Comparison of ENCODE assay signal across 20 cellular contexts in genomic region chr10:50473756-50474155, GRCh38.
A peak's percentile ranks its signal among the peaks of the same experiment; 100 is the strongest.
DNase-seq lines count a peak whose midpoint lies in the region; ATAC-seq, FAIRE-seq and TF ChIP-seq lines count a peak whose summit lies in the region.
"Had no signal": no experiment of that assay in that cellular context is flagged by ENCODE, and none has a peak within 500 bp of the region (broad histone marks: within the 10 kb centered on the region; RNA-seq: fewer than 3 reads in every experiment).

No MANE protein-coding gene starts in this region.

- intact Hi-C loops in HepG2 (cut with micrococcal nuclease; ENCODE audit: unreplicated experiment), result no loop called here
- intact Hi-C loops in right lobe of liver (cut with DNase I), result no loop called here
- intact Hi-C loops in endothelial cell of umbilical vein (cut with micrococcal nuclease), result no loop called here
- intact Hi-C loops in PC-9 (cut with micrococcal nuclease; ENCODE audit: unreplicated experiment), result loop anchor here (5.0 kb wide), 2 partner anchors 106 to 196 kb away; no protein-coding TSS in a partner anchor

- WGBS in HepG2 (ENCODE audit: low lambda C conversion rate), result 100% methylated on average over 2 of the region's 2 CpGs
- WGBS in right lobe of liver (ENCODE audit: insufficient coverage, low coverage, low lambda C conversion rate, missing lambda C conversion rate), result 100% methylated on average over 1 of the region's 2 CpGs

- DNase-seq in HepG2 (ENCODE audit: low spot score), result no peak
- no peak for DNase-seq in right lobe of liver
- DNase-seq in M059J (ENCODE audit: low read depth), result peak; percentile 8
- DNase-seq in endothelial cell of umbilical vein (ENCODE audit: low read depth, low spot score), result no peak
- DNase-seq in epidermal melanocyte (ENCODE audit: insufficient read length, low spot score), result no peak
- DNase-seq in PC-9, result no peak
- DNase-seq: AML-193; Calu3; CD4-positive, alpha-beta memory T cell; DMS 273 treated with DMSO at 0.1 percent for 48 hours; DMS79; GDM1; GM23248; KBM-7 had no signal

- H2AFZ ChIP-seq in HepG2 (ENCODE audit: low read length) (no peak overlapping the region), endothelial cell of umbilical vein (ENCODE audit: low read depth, low read length) (no peak overlapping the region), PC-9 (no peak overlapping the region)
- H2AFZ ChIP-seq: GM23248 had no signal

- FAIRE-seq in HepG2 (lab: Jason Lieb, UNC) (peak; percentile 12), endothelial cell of umbilical vein (lab: Jason Lieb, UNC) (peak; percentile 59)
- FAIRE-seq: A549 had no signal

- POLR2A ChIA-PET in HepG2 (lab: Yijun Ruan, JAX), result no interaction called here
- POLR2A ChIA-PET in endothelial cell of umbilical vein (lab: Charles Lee), result no interaction called here
- POLR2A ChIA-PET in PC-9 (lab: Charles Lee; ENCODE audit: unreplicated experiment), result interaction anchor here (0.7 kb wide), 1 partner anchor 13 kb away, joined by 4 read pairs; no protein-coding TSS in a partner anchor

- H3K9me3 ChIP-seq in HepG2 (ENCODE audit: low read length) (peaks cover 7% of the 10 kb centered on the region; the same call in 1 of the 2 replicates), right lobe of liver (no peaks in the 10 kb centered on the region), endothelial cell of umbilical vein (replicated peaks; ENCODE audit: control insufficient read depth, insufficient read depth, low read length) (no peaks in the 10 kb centered on the region), PC-9 (ENCODE audit: insufficient read depth, low read depth) (0 out of 2 replicates have a peak, but pooled peaks cover 6% of the 10 kb centered on the region)
- H3K9me3 ChIP-seq: A549, HAP-1 had no signal

- TF ChIP-seq RAD21 in HepG2 (CRISPR knock-in tag; IDR thresholded peaks at IDR 0.05), result no peak

- H4K20me1 ChIP-seq in HepG2 (ENCODE audit: insufficient read depth, low read length) (no peaks in the 10 kb centered on the region), endothelial cell of umbilical vein (replicated peaks; ENCODE audit: control insufficient read depth, extremely low read depth, insufficient read depth, low read length) (no peaks in the 10 kb centered on the region), PC-9 (ENCODE audit: insufficient read depth) (no peaks in the 10 kb centered on the region)

- dilution Hi-C loops in endothelial cell of umbilical vein (cut with MboI; ENCODE audit: extremely low pct_ligation_motif_present, low sequenced_read_pairs), result no loop called here

- TF ChIP-seq POLR2A in HepG2 (IDR thresholded peaks at IDR 0.05; ENCODE audit: insufficient read depth in 1 of 2, low read depth in 2 of 2, low read length in 2 of 2) (no peak), right lobe of liver (IDR thresholded peaks at IDR 0.05) (no peak), endothelial cell of umbilical vein (IDR thresholded peaks at IDR 0.05; ENCODE audit: low read depth, low read length) (no peak)

- H3K4me2 ChIP-seq in HepG2 (ENCODE audit: low read depth, low read length) (no peak overlapping the region), endothelial cell of umbilical vein (ENCODE audit: insufficient read depth, low read length) (no peak overlapping the region), PC-9 (no peak overlapping the region)
- H3K4me2 ChIP-seq: A549 had no signal

- CTCF ChIA-PET in HepG2 (lab: Yijun Ruan, JAX; ENCODE audit: low intra/inter-chr PET ratio, low total read pairs), result no interaction called here
- CTCF ChIA-PET in endothelial cell of umbilical vein (lab: Charles Lee), result interaction anchor here (1.0 kb wide), 1 partner anchor 48 kb away, joined by 3 read pairs; no protein-coding TSS in a partner anchor
- CTCF ChIA-PET in PC-9 (lab: Charles Lee), result no interaction called here

- H3K9me1 ChIP-seq in endothelial cell of umbilical vein (replicated peaks; ENCODE audit: control insufficient read depth, extremely low read depth, insufficient read depth, low read length), result no peaks in the 10 kb centered on the region

- H3K4me3 ChIP-seq in HepG2 (replicated peaks in 1 of 3; ENCODE audit: insufficient read depth in 1 of 3, low read depth in 2 of 3, low read length in 3 of 3) (no peak overlapping the region), right lobe of liver (no peak overlapping the region), endothelial cell of umbilical vein (replicated peaks in 1 of 3; ENCODE audit: insufficient read depth in 1 of 3, low read depth in 1 of 3, low read length in 3 of 3) (no peak overlapping the region), PC-9 (no peak overlapping the region)
- H3K4me3 ChIP-seq: A549, GM12878, GM23248, HAP-1 had no signal

- TF ChIP-seq EP300 in HepG2 (IDR thresholded peaks at IDR 0.05; ENCODE audit: low read depth in 2 of 2, low read length in 2 of 2) (no peak), HepG2 (CRISPR knock-in tag; IDR thresholded peaks at IDR 0.05; ENCODE audit: borderline replicate concordance) (no peak)

- H3K36me3 ChIP-seq in HepG2 (replicated peaks in 1 of 2; ENCODE audit: control insufficient read depth in 1 of 2, insufficient read depth in 2 of 2, low read length in 2 of 2), result no peaks in the 10 kb centered on the region; a peak in 1 of 5 replicates
- no peaks in the 10 kb centered on the region for H3K36me3 ChIP-seq in right lobe of liver
- no peaks in the 10 kb centered on the region for H3K36me3 ChIP-seq in endothelial cell of umbilical vein (ENCODE audit: control insufficient read depth in 2 of 2, extremely low read depth in 1 of 2, insufficient read depth in 2 of 2, low read length in 2 of 2)
- H3K36me3 ChIP-seq in PC-9 (ENCODE audit: low read depth), result peaks cover 4% of the 10 kb centered on the region; the same call in 1 of the 2 replicates
- H3K36me3 ChIP-seq: HAP-1 had no signal

- H3K27ac ChIP-seq in HepG2 (ENCODE audit: extremely low read length, insufficient read depth, low read length) (no peak overlapping the region), right lobe of liver (no peak overlapping the region), endothelial cell of umbilical vein (ENCODE audit: insufficient read depth, low read depth, low read length) (no peak overlapping the region), PC-9 (no peak overlapping the region)
- H3K27ac ChIP-seq: 22Rv1, A549, C4-2B, GM23248 had no signal

- BruUV-seq in HepG2 (replicated peaks; lab: Mats Ljungman, UMichigan) (no TSS peak), endothelial cell of umbilical vein (replicated peaks; lab: Mats Ljungman, UMichigan) (no TSS peak), PC-9 (replicated peaks; lab: Mats Ljungman, UMichigan) (no TSS peak)

- in situ Hi-C loops in HepG2 (cut with HindIII; ENCODE audit: extremely low pct_ligation_motif_present, low pct_unique_long_range_greater_than_20kb), result no loop called here

- H3K4me1 ChIP-seq in HepG2 (ENCODE audit: insufficient read depth, low read length) (peaks cover 29% of the 10 kb centered on the region), right lobe of liver (peaks cover 0 to 46% (median 7%) of the 10 kb centered on the region in 4 donors), endothelial cell of umbilical vein (ENCODE audit: control insufficient read depth, extremely low read depth, insufficient read depth, low read length) (no peaks in the 10 kb centered on the region), PC-9 (replicated peaks; ENCODE audit: insufficient read depth) (peaks cover 40% of the 10 kb centered on the region)
- H3K4me1 ChIP-seq: HAP-1 had no signal

- peaks cover 28% of the 10 kb centered on the region for H3F3A ChIP-seq in PC-9 (ENCODE audit: insufficient read depth, low read depth)

- H3K79me2 ChIP-seq in HepG2 (ENCODE audit: insufficient read depth, low read length) (peaks cover 1% of the 10 kb centered on the region), endothelial cell of umbilical vein (ENCODE audit: control insufficient read depth, insufficient read depth, low read length) (no peaks in the 10 kb centered on the region), PC-9 (ENCODE audit: low read depth) (peaks cover 27% of the 10 kb centered on the region)

- ATAC-seq in HepG2 (no peak), right lobe of liver (no peak), GM21515 (IDR thresholded peaks at IDR 0.05; ENCODE audit: unreplicated experiment) (no peak)
- ATAC-seq: A549, GM12878 had no signal

- H3K27me3 ChIP-seq in HepG2 (ENCODE audit: control insufficient read depth in 1 of 2, insufficient read depth in 2 of 2, low read length in 2 of 2) (no peaks in the 10 kb centered on the region), right lobe of liver (no peaks in the 10 kb centered on the region), endothelial cell of umbilical vein (ENCODE audit: control insufficient read depth in 2 of 2, insufficient read depth in 2 of 2, low read length in 2 of 2) (no peaks in the 10 kb centered on the region), PC-9 (ENCODE audit: insufficient read depth, low read depth) (no peaks in the 10 kb centered on the region)

- TF ChIP-seq CTCF in HepG2 (CRISPR knock-in tag; IDR thresholded peaks at IDR 0.05) (no peak), right lobe of liver (IDR thresholded peaks at IDR 0.05) (no peak), endothelial cell of umbilical vein (IDR thresholded peaks at IDR 0.05; ENCODE audit: extremely low read depth in 1 of 2, insufficient read depth in 1 of 2, low read depth in 1 of 2, low read length in 2 of 2) (no peak), PC-9 (conservative IDR thresholded peaks at IDR 0.05) (no peak)

- no peak overlapping the region for H3K9ac ChIP-seq in HepG2 (ENCODE audit: insufficient read depth, low read depth, low read length)
- no peak overlapping the region for H3K9ac ChIP-seq in endothelial cell of umbilical vein (replicated peaks; ENCODE audit: extremely low read depth, insufficient read depth, low read length)
- H3K9ac ChIP-seq: GM23248 had no signal

- no peaks in the 10 kb centered on the region for H3K9me2 ChIP-seq in PC-9 (ENCODE audit: insufficient read depth)

TF ChIP-seq in endothelial cell of umbilical vein, 7 proteins besides CTCF, POLR2A, EP300 and RAD21:
- TF ChIP-seq MYC (IDR thresholded peaks at IDR 0.05; ENCODE audit: low read depth, low read length) (no peak), GATA2 (IDR thresholded peaks at IDR 0.05; ENCODE audit: insufficient read depth, insufficient read length, low read depth, low read length) (no peak), POLR2AphosphoS5 (IDR thresholded peaks at IDR 0.05; ENCODE audit: insufficient read depth, low read depth, low read length) (no peak), JUN (IDR thresholded peaks at IDR 0.05; ENCODE audit: borderline replicate concordance, insufficient read depth, insufficient read length, low read depth) (no peak), FOS (IDR thresholded peaks at IDR 0.05; ENCODE audit: borderline replicate concordance, insufficient read depth, low read length) (no peak), MAX (IDR thresholded peaks at IDR 0.05; ENCODE audit: insufficient read depth, insufficient read length) (no peak), EZH2 (IDR thresholded peaks at IDR 0.05; ENCODE audit: borderline replicate concordance, low read depth, low read length, severe bottlenecking) (no peak)
TF ChIP-seq in endothelial cell of umbilical vein: peak in this region for 0.
